Comparison of ENCODE assay signal across 29 cellular contexts in genomic region chr6:107840636-107841264, GRCh38. TPM values are rescaled to one million over a fixed set of nuclear protein-coding genes. Genes with fewer than 3 reads are reported as not detected.
"Had no signal": no experiment of that assay in that cellular context is flagged by ENCODE, and none has a peak within 500 bp of the region (broad histone marks: within the 10 kb centered on the region; RNA-seq: fewer than 3 reads in every experiment).

No MANE protein-coding gene starts in this region.

- H3K4me1 Mint-ChIP-seq: immature natural killer cell, mesothelial cell of epicardium, naive B cell, natural killer cell had no signal

- FAIRE-seq: islet of Langerhans, kidney, pancreas, small intestine had no signal

- DNase-seq: hypothalamus; immature natural killer cell; kidney; left ventricle myocardium inferior; mesendoderm; naive B cell; natural killer cell; nephron progenitor cell; pancreas; posterior cingulate gyrus; retina; right cardiac atrium; sigmoid colon; small intestine; spleen; stimulated activated CD4-positive, alpha-beta T cell treated with anti-CD3 and anti-CD28 coated beads, Interleukin-4, amount 100 ng/mL, for 24 hours; stimulated activated naive CD4-positive, alpha-beta T cell; tibial artery; upper lobe of right lung; uterus had no signal

- H3K4me2 ChIP-seq: neural progenitor cell had no signal

- H3K9ac ChIP-seq: neural progenitor cell had no signal

- H3K27ac Mint-ChIP-seq: immature natural killer cell; mesothelial cell of epicardium; natural killer cell; nephron progenitor cell; neural progenitor cell; stimulated activated effector memory CD8-positive, alpha-beta T cell treated with anti-CD3 and anti-CD28 coated beads, Interleukin-12 subunit alpha, Interleukin-12 subunit beta, amount 100 ng/mL, for 72 hours; stimulated activated naive CD8-positive, alpha-beta T cell treated with anti-CD3 and anti-CD28 coated beads, Interleukin-15, Interleukin-2, amounts not matched to agents 100 ng/mL and 50 ng/mL, for 24 hours had no signal

- H3K36me3 Mint-ChIP-seq: immature natural killer cell; mesothelial cell of epicardium; naive B cell; natural killer cell; neural progenitor cell; stimulated activated effector memory CD8-positive, alpha-beta T cell treated with anti-CD3 and anti-CD28 coated beads, Interleukin-12 subunit alpha, Interleukin-12 subunit beta, amount 100 ng/mL, for 72 hours had no signal

- H3K27ac ChIP-seq: left ventricle myocardium inferior, neural progenitor cell, pancreas, prostate gland, sigmoid colon, spleen, suprapubic skin, thoracic aorta, tibial artery, upper lobe of right lung, uterus had no signal

- H2AFZ ChIP-seq: neural progenitor cell had no signal

- H3K4me3 Mint-ChIP-seq: immature natural killer cell; mesothelial cell of epicardium; naive B cell; natural killer cell; nephron progenitor cell; neural progenitor cell; stimulated activated effector memory CD8-positive, alpha-beta T cell treated with anti-CD3 and anti-CD28 coated beads, Interleukin-12 subunit alpha, Interleukin-12 subunit beta, amount 100 ng/mL, for 72 hours; stimulated activated naive CD8-positive, alpha-beta T cell treated with anti-CD3 and anti-CD28 coated beads, Interleukin-15, Interleukin-2, amounts not matched to agents 100 ng/mL and 50 ng/mL, for 24 hours had no signal

- H3K4me1 ChIP-seq: left ventricle myocardium inferior, neural progenitor cell, pancreas, prostate gland, sigmoid colon, spleen, suprapubic skin, tibial artery, upper lobe of right lung, uterus had no signal

- H3K9me3 Mint-ChIP-seq: immature natural killer cell; mesothelial cell of epicardium; naive B cell; natural killer cell; nephron progenitor cell; neural progenitor cell; stimulated activated effector memory CD8-positive, alpha-beta T cell treated with anti-CD3 and anti-CD28 coated beads, Interleukin-12 subunit alpha, Interleukin-12 subunit beta, amount 100 ng/mL, for 72 hours; stimulated activated naive CD8-positive, alpha-beta T cell treated with anti-CD3 and anti-CD28 coated beads, Interleukin-15, Interleukin-2, amounts not matched to agents 100 ng/mL and 50 ng/mL, for 24 hours had no signal

- H3K27me3 Mint-ChIP-seq: stimulated activated naive CD8-positive, alpha-beta T cell treated with anti-CD3 and anti-CD28 coated beads, Interleukin-15, Interleukin-2, amounts not matched to agents 100 ng/mL and 50 ng/mL, for 24 hours had no signal

- H3K4me3 ChIP-seq: left ventricle myocardium inferior, lung, neural progenitor cell, pancreas, prostate gland, sigmoid colon, spleen, suprapubic skin, thoracic aorta, tibial artery, upper lobe of right lung, uterus had no signal

- H3K36me3 ChIP-seq: left ventricle myocardium inferior, neural progenitor cell, pancreas, prostate gland, sigmoid colon, spleen, suprapubic skin, thoracic aorta, tibial artery, upper lobe of right lung, uterus had no signal

- H3K27me3 ChIP-seq: neural progenitor cell, pancreas, sigmoid colon, spleen, upper lobe of right lung, uterus had no signal

- ATAC-seq: natural killer cell; pancreas; right cardiac atrium; stimulated activated effector memory CD8-positive, alpha-beta T cell treated with anti-CD3 and anti-CD28 coated beads, Interleukin-12 subunit alpha, Interleukin-12 subunit beta, amount 100 ng/mL, for 72 hours had no signal

- H3K9me3 ChIP-seq: left ventricle myocardium inferior, pancreas, prostate gland, sigmoid colon, spleen, suprapubic skin, thoracic aorta, tibial artery, upper lobe of right lung, uterus had no signal

RNA-seq across cellular contexts. Expression of gene SCML4, which starts 16.6 kb away (rescaled TPM):
- total RNA-seq: mesothelial cell of epicardium had no signal
